Comparison of ENCODE assay signal across 8 cellular contexts in the genomic region with DNA sequence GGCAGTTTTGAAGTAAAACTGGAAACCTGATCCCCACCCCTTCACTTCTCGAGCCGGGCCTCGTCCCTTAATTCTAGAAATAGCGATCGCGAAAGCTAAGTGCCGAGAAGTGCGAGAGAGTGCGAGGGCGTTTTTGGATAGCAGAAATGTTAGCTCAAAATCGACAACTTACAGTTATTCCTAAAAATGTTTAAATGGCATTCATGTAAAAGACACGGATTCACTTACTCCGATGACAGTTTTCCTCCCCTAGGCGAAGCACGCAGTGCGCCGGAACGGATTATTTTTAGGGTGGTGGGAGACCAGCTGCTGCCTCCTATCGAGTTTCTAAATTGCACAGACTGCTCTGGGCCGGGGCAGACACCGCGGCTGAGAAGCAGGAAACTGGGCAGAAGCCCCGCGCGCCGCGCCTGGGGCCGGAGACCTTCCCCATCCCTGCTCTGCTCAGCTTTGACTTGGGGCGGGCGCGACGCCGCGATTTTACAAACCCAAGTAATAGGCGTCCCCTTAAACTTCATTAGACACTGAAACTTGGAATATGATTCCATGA. TPM values are rescaled to one million over a fixed set of nuclear protein-coding genes. Genes with fewer than 3 reads are reported as not detected.
DNase-seq lines count a peak whose midpoint lies in the region; ATAC-seq and TF ChIP-seq lines count a peak whose summit lies in the region.

A gene (minus strand): TSS at position 455 of the 550 bp plus-strand sequence. CDS start 4,752 bp downstream, outside the sequence.

- no peaks in the 10 kb centered on the region for H3K27me3 ChIP-seq in lung (ENCODE audit: control insufficient read depth, insufficient read depth)
- peaks cover 0 to 26% of the 10 kb centered on the region in 2 donors for H3K27me3 ChIP-seq in tibial nerve

- TF ChIP-seq CTCF in lung (IDR thresholded peaks at IDR 0.05; ENCODE audit: control extremely low read depth, extremely low read depth), result no peak
- TF ChIP-seq CTCF in tibial nerve (IDR thresholded peaks at IDR 0.05), result no peak

- peak within 1 kb of the TSS; percentile 20 for H3K4me3 ChIP-seq in lung
- peak within 1 kb of the TSS; percentile 34 to 54 (median 38) for H3K4me3 ChIP-seq in tibial nerve

- TF ChIP-seq EP300 in tibial nerve (IDR thresholded peaks at IDR 0.05), result peak in 1 of 2 donors; percentile 44

- H3K27ac ChIP-seq in lung (ENCODE audit: low read depth in 1 of 2, low read length in 1 of 2) (peak within 1 kb of the TSS; percentile 55 to 86), tibial nerve (peak within 1 kb of the TSS in 3 of 4 donors; percentile 28 to 77 (median 60))

- TF ChIP-seq POLR2A in tibial nerve (IDR thresholded peaks at IDR 0.05), result no peak

- H3K9me3 ChIP-seq in lung (ENCODE audit: control insufficient read depth in 2 of 2, insufficient read depth in 1 of 2, low read length in 1 of 2) (peaks cover 0 to 4% of the 10 kb centered on the region in 2 donors), tibial nerve (peaks cover 0 to 5% (median 0%) of the 10 kb centered on the region in 4 donors)

- 1% methylated on average over 35 of the region's 35 CpGs for WGBS in lung, 2 donors
- WGBS in tibial nerve, 2 donors, result 1% methylated on average over 35 of the region's 35 CpGs

- H3K36me3 Mint-ChIP-seq in effector memory CD8-positive, alpha-beta T cell (ENCODE audit: insufficient read depth), result peaks cover 3% of the 10 kb centered on the region

- H3K4me1 Mint-ChIP-seq in effector memory CD8-positive, alpha-beta T cell (ENCODE audit: low read depth in 2 of 2), result peaks cover 6 to 8% of the 10 kb centered on the region in 2 donors

- H3K4me1 ChIP-seq in lung (ENCODE audit: control insufficient read depth in 2 of 2, insufficient read depth in 2 of 2, low read length in 2 of 2) (no peaks in the 10 kb centered on the region), tibial nerve (peaks cover 0 to 21% (median 0%) of the 10 kb centered on the region in 4 donors)

- peaks cover 43 to 46% of the 10 kb centered on the region in 2 donors for H3K27me3 Mint-ChIP-seq in effector memory CD8-positive, alpha-beta T cell

- ATAC-seq in effector memory CD8-positive, alpha-beta T cell (replicated peaks), result no peak
- ATAC-seq in lung (ENCODE audit: insufficient read depth, low FRiP score) (peak; percentile 68), GM21737 (IDR thresholded peaks at IDR 0.05; ENCODE audit: unreplicated experiment) (no peak), GM21528 (IDR thresholded peaks at IDR 0.05; ENCODE audit: low FRiP score, unreplicated experiment) (no peak), HG03045 (IDR thresholded peaks at IDR 0.05; ENCODE audit: unreplicated experiment) (no peak)

- H3K36me3 ChIP-seq in lung (ENCODE audit: control insufficient read depth in 2 of 2, insufficient read depth in 2 of 2, low read length in 2 of 2) (no peaks in the 10 kb centered on the region), tibial nerve (no peaks in the 10 kb centered on the region)

- peak within 1 kb of the TSS; percentile 44 to 57 for H3K4me3 Mint-ChIP-seq in effector memory CD8-positive, alpha-beta T cell

- no peak within 1 kb of the TSS for H3K27ac Mint-ChIP-seq in effector memory CD8-positive, alpha-beta T cell

- H3K9me3 Mint-ChIP-seq in effector memory CD8-positive, alpha-beta T cell, result peaks cover 0 to 3% of the 10 kb centered on the region in 2 donors

- DNase-seq in Daoy (ENCODE audit: low read depth) (peak; percentile 7), NCI-H460 (ENCODE audit: extremely low read depth, low read depth) (peak; percentile 30), lung (ENCODE audit: low spot score) (peak; percentile 34), tibial nerve (ENCODE audit: low spot score in 2 of 2) (peak; percentile 17 to 40)
- no peak for DNase-seq in effector memory CD8-positive, alpha-beta T cell

RNA-seq across cellular contexts. Expression of the gene that starts here (rescaled TPM):
- total RNA-seq in Daoy (2014; rRNA removed; shearing (Covaris generic)), result 0.03 and 0.06 TPM in 2 replicates
- 42.3 and 49.2 TPM in 2 replicates for total RNA-seq in NCI-H460 (2014; rRNA removed; shearing (Covaris generic))
- 14.6 and 15.9 TPM in 2 replicates for polyA plus RNA-seq in NCI-H460 (2014; cell fraction: nucleus; rRNA removed)
- total RNA-seq in lung (10 to 100 TPM; 12.7 to 33.4 TPM), tibial nerve (10 to 100 TPM; 12.5 to 41.6 (median 27.3) TPM)
- 1 to 10 TPM; 2.5 to 2.7 TPM for polyA plus RNA-seq in lung

Comparison
In these comparisons a context has a peak if more than half of its experiments do, and no peak if none do; other contexts are left out.
1. RNA of the gene that starts here (total RNA-seq): 42.3 to 49.2 TPM in NCI-H460, 12.7 to 33.4 TPM in lung and 12.5 to 41.6 TPM in tibial nerve; 0.03 to 0.06 TPM in Daoy; every median in the first group is over 10 times any median in the second.
2. Peak in DNase-seq in Daoy; RNA of the gene not detected or under 1 TPM.
3. DNase-seq: peak in NCI-H460 (single experiment), lung (single experiment) and tibial nerve (2 of 2); none in effector memory CD8-positive, alpha-beta T cell (0 of 3).